Comparison of ENCODE assay signal across 21 cellular contexts in the genomic region with DNA sequence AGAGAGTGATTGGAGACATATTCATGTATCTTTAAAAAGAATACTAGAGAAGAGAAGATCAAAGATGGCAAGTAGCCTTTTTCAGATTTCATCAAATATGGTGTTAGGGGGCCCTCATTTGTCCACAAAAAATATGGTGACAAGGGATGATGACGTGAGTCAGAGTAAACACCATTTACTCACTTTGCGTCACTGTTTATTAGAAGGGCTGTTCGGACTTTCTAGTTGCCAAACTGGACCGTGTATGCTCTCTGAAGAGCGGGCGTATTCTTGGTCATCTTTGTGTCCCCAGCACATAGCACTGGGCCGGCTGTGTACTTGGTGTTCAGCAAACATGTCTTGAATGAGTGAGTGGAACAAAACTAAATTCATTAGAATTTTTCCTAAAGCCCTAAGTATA. TPM values are rescaled to one million over a fixed set of nuclear protein-coding genes. Genes with fewer than 3 reads are reported as not detected.
A peak's percentile ranks its signal among the peaks of the same experiment; 100 is the strongest.
DNase-seq lines count a peak whose midpoint lies in the region; ATAC-seq, FAIRE-seq and TF ChIP-seq lines count a peak whose summit lies in the region.
"Had no signal": no experiment of that assay in that cellular context is flagged by ENCODE, and none has a peak within 500 bp of the region (broad histone marks: within the 10 kb centered on the region; RNA-seq: fewer than 3 reads in every experiment).

No MANE protein-coding gene starts in this region.

- H3K4me3 ChIP-seq in lower lobe of right lung: no peak overlapping the region
- H3K4me3 ChIP-seq: BLaER1 treated with 17β-estradiol and CSF1 and Interleukin-3, amounts not matched to agents 10 nM and 100 nM; heart right ventricle had no signal

- ATAC-seq in CD4-positive, alpha-beta T cell (ENCODE audit: poor library complexity): no peak
- no peak for ATAC-seq in activated T-helper 17 cell treated with anti-CD3 and anti-CD28 coated beads, Interleukin-2, amount 50 U/mL, for 72 hours (replicated peaks)
- ATAC-seq in lower lobe of right lung (peak; percentile 58 to 86), HG03045 (IDR thresholded peaks at IDR 0.05; ENCODE audit: unreplicated experiment) (no peak), GM18511 (IDR thresholded peaks at IDR 0.05; ENCODE audit: unreplicated experiment) (no peak)
- ATAC-seq: heart right ventricle had no signal

- intact Hi-C loops in CD4-positive, alpha-beta T cell (cut with DNase I, micrococcal nuclease): loop anchor here in 1 of 2 experiments (5.0 kb wide), 1 partner anchor 35 kb away; no protein-coding TSS in a partner anchor
- intact Hi-C loops in lower lobe of right lung (cut with DNase I): no loop called here

- POLR2A ChIA-PET in CD4-positive, alpha-beta T cell (lab: Charles Lee): no interaction called here

- peak overlapping the region; percentile 39 for H3K4me3 Mint-ChIP-seq in CD4-positive, alpha-beta T cell
- H3K4me3 Mint-ChIP-seq in activated T-helper 17 cell treated with anti-CD3 and anti-CD28 coated beads, Interleukin-2, amount 50 U/mL, for 72 hours: peak overlapping the region; percentile 81
- H3K4me3 Mint-ChIP-seq: nephron had no signal

- H3K4me1 Mint-ChIP-seq in CD4-positive, alpha-beta T cell (ENCODE audit: low read depth): peaks cover 97% of the 10 kb centered on the region
- peaks cover 62% of the 10 kb centered on the region for H3K4me1 Mint-ChIP-seq in activated T-helper 17 cell treated with anti-CD3 and anti-CD28 coated beads, Interleukin-2, amount 50 U/mL, for 72 hours

- no peaks in the 10 kb centered on the region for H3K27me3 Mint-ChIP-seq in CD4-positive, alpha-beta T cell
- H3K27me3 Mint-ChIP-seq in activated T-helper 17 cell treated with anti-CD3 and anti-CD28 coated beads, Interleukin-2, amount 50 U/mL, for 72 hours: no peaks in the 10 kb centered on the region

- no peak for DNase-seq in CD4-positive, alpha-beta T cell
- DNase-seq in GM12891 (ENCODE audit: insufficient read length, low spot score): no peak
- DNase-seq in lower lobe of right lung: no peak
- no peak for DNase-seq in ecto neural progenitor cell (ENCODE audit: low spot score)
- DNase-seq: activated CD8-positive, alpha-beta memory T cell treated with anti-CD3 and anti-CD28 coated beads for 24 hours; GF-D8; heart right ventricle; left cardiac atrium; NCI-H1694; NCI-H526; retina; stimulated activated CD4-positive, alpha-beta T cell treated with anti-CD3 and anti-CD28 coated beads, Interleukin-2, amount 100 ng/mL, for 24 hours; stimulated activated CD8-positive, alpha-beta memory T cell treated with anti-CD3 and anti-CD28 coated beads, Interleukin-4, amount 100 ng/mL, for 48 hours had no signal

- CTCF ChIA-PET in CD4-positive, alpha-beta T cell (lab: Charles Lee): no interaction called here

- H3K9me3 ChIP-seq in CD4-positive, alpha-beta T cell (ENCODE audit: control insufficient read depth, low read length): no peaks in the 10 kb centered on the region
- no peaks in the 10 kb centered on the region for H3K9me3 ChIP-seq in lower lobe of right lung
- H3K9me3 ChIP-seq: heart right ventricle had no signal

- H3K9me3 Mint-ChIP-seq in CD4-positive, alpha-beta T cell: no peaks in the 10 kb centered on the region
- peaks cover 4% of the 10 kb centered on the region for H3K9me3 Mint-ChIP-seq in activated T-helper 17 cell treated with anti-CD3 and anti-CD28 coated beads, Interleukin-2, amount 50 U/mL, for 72 hours
- H3K9me3 Mint-ChIP-seq: nephron had no signal

- H3K27me3 ChIP-seq in CD4-positive, alpha-beta T cell (ENCODE audit: control insufficient read depth, insufficient read depth, low read length): no peaks in the 10 kb centered on the region
- no peaks in the 10 kb centered on the region for H3K27me3 ChIP-seq in lower lobe of right lung (ENCODE audit: low read depth)
- H3K27me3 ChIP-seq: BLaER1 treated with 17β-estradiol and CSF1 and Interleukin-3, amounts not matched to agents 10 nM and 100 nM; heart right ventricle had no signal

- H3K36me3 Mint-ChIP-seq in CD4-positive, alpha-beta T cell (ENCODE audit: low read depth): peaks cover 10% of the 10 kb centered on the region
- peaks cover 53% of the 10 kb centered on the region for H3K36me3 Mint-ChIP-seq in activated T-helper 17 cell treated with anti-CD3 and anti-CD28 coated beads, Interleukin-2, amount 50 U/mL, for 72 hours (ENCODE audit: low read depth)

- peak overlapping the region; percentile 63 for H3K27ac Mint-ChIP-seq in CD4-positive, alpha-beta T cell
- peak overlapping the region; percentile 96 for H3K27ac Mint-ChIP-seq in activated T-helper 17 cell treated with anti-CD3 and anti-CD28 coated beads, Interleukin-2, amount 50 U/mL, for 72 hours
- H3K27ac Mint-ChIP-seq: nephron had no signal

- peaks cover 17% of the 10 kb centered on the region for H3K4me1 ChIP-seq in lower lobe of right lung

- TF ChIP-seq POLR2A in GM12891 (IDR thresholded peaks at IDR 0.05; ENCODE audit: low read depth, low read length): no peak

- no peak overlapping the region for H3K27ac ChIP-seq in CD4-positive, alpha-beta T cell (ENCODE audit: low read depth, low read length)
- H3K27ac ChIP-seq in lower lobe of right lung: no peak overlapping the region
- H3K27ac ChIP-seq: BLaER1 treated with 17β-estradiol and CSF1 and Interleukin-3, amounts not matched to agents 10 nM and 100 nM; epithelial cell of prostate; heart right ventricle; KMS-11 had no signal

- no peaks in the 10 kb centered on the region for H3K36me3 ChIP-seq in lower lobe of right lung
- H3K36me3 ChIP-seq: heart right ventricle had no signal

- no peak for TF ChIP-seq CTCF in CD4-positive, alpha-beta T cell (IDR thresholded peaks at IDR 0.05)
- no peak for TF ChIP-seq CTCF in lower lobe of right lung (IDR thresholded peaks at IDR 0.05)

- FAIRE-seq in GM12891 (lab: Jason Lieb, UNC): peak; percentile 5
- FAIRE-seq: urothelium cell line had no signal

TF ChIP-seq in GM12891, 5 proteins besides CTCF, POLR2A, EP300 and RAD21:
- TF ChIP-seq POU2F2 (IDR thresholded peaks at IDR 0.05; ENCODE audit: low read depth, low read length): no peak
- no peak for TF ChIP-seq TAF1 (IDR thresholded peaks at IDR 0.05; ENCODE audit: low read depth, low read length)
- no peak for TF ChIP-seq SPI1 (IDR thresholded peaks at IDR 0.05; ENCODE audit: low read depth, low read length)
- no peak for TF ChIP-seq POLR2AphosphoS5 (IDR thresholded peaks at IDR 0.05; ENCODE audit: low read depth, low read length)
- TF ChIP-seq PAX5 (IDR thresholded peaks at IDR 0.05; ENCODE audit: insufficient read depth, low read length, severe bottlenecking): no peak

RNA-seq across cellular contexts. Expression of gene TTC39C, which starts 37.5 kb away (rescaled TPM):
- 10 to 100 TPM; 82.6 to 91.8 TPM for total RNA-seq in CD4-positive, alpha-beta T cell
- 62.5 TPM for polyA plus RNA-seq in GM12891 (2012; ENCODE audit: low read depth, missing spikeins)
- total RNA-seq in activated T-helper 17 cell treated with anti-CD3 and anti-CD28 coated beads, Interleukin-2, amount 50 U/mL, for 72 hours: 10 to 100 TPM; 59.6 to 76.7 TPM
- total RNA-seq in lower lobe of right lung: 14.6 TPM

Comparison
In these comparisons a context has a peak if more than half of its experiments do, and no peak if none do; other contexts are left out.
1. ATAC-seq: peak in lower lobe of right lung (2 of 2); none in CD4-positive, alpha-beta T cell (single experiment), activated T-helper 17 cell treated with anti-CD3 and anti-CD28 coated beads, Interleukin-2, amount 50 U/mL, for 72 hours (single experiment), HG03045 (single experiment) and GM18511 (single experiment).